In genomic region chr1:145942891-145943290, GRCh38 we compare ENCODE assay signal across 1 cellular context.
TF ChIP-seq lines count a peak whose summit lies in the region.

No MANE protein-coding gene starts in this region.

TF ChIP-seq in HepG2, 621 proteins besides CTCF, POLR2A, EP300 and RAD21:
- TF ChIP-seq HBP1 (CRISPR knock-in tag; IDR thresholded peaks at IDR 0.05; ENCODE audit: low read depth) (no peak), HOXA7 (CRISPR knock-in tag; IDR thresholded peaks at IDR 0.05) (no peak), ZBTB7B (CRISPR knock-in tag; IDR thresholded peaks at IDR 0.05) (no peak), AFF4 (CRISPR knock-in tag; IDR thresholded peaks at IDR 0.05) (no peak), GABPA (IDR thresholded peaks at IDR 0.05; ENCODE audit: low read depth, low read length) (no peak), GABPA (CRISPR knock-in tag; IDR thresholded peaks at IDR 0.05; ENCODE audit: low read depth) (no peak), IKZF5 (CRISPR knock-in tag; IDR thresholded peaks at IDR 0.05) (no peak), MAFK (conservative IDR thresholded peaks at IDR 0.05 in 1 of 2, IDR thresholded peaks at IDR 0.05 in 1 of 2; ENCODE audit: low read length in 2 of 2) (peak in 1 of 2 experiments; percentile 34; a peak in 2 of 4 replicates), SIX4 (CRISPR knock-in tag; IDR thresholded peaks at IDR 0.05) (no peak)
TF ChIP-seq in HepG2: peak in this region for 1.
